ENCODE assay signal across 14 cellular contexts in the genomic region with DNA sequence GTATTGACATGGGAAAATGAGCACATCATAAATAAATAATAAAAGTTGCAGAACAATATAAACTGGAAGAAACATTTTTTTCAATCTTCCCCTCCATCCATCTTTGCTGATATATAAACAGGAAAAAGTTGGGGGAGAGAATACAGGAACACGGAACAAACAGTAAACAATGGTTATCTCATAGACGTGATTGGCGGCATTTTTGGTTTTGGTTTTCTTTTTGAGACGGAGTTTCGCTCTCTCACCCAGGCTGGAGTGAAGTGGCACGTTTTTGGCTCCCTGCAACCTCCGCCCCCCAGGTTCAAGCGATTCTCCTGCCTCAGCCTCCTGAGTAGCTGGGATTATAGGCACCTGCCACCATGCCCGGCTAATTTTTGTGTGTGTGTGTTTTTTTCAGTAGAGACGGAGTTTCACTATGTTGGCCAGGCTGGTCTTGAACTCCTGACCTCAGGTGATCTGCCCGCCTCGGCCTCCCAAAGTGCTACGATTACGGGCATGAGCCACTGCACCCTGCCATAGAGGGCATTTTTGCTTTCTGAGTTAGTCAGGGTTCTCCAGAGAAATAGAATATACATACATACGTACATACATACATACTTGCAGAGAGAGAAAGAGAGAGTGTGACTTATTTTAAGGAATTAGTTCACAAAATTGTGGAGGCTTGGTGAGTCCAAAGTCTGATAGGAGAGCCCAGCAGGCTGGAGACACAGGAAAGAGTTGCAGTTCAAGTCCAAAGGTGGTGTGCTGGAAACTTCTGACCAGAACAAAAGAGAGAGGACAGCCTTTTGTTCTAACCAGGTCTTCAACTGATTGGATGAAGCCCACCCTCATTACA. TPM values are rescaled to one million over a fixed set of nuclear protein-coding genes. Genes with fewer than 3 reads are reported as not detected.
DNase-seq lines count a peak whose midpoint lies in the region; ATAC-seq and TF ChIP-seq lines count a peak whose summit lies in the region.
"Had no signal": no experiment of that assay in that cellular context is flagged by ENCODE, and none has a peak within 500 bp of the region (broad histone marks: within the 10 kb centered on the region; RNA-seq: fewer than 3 reads in every experiment).

No MANE protein-coding gene starts in this region.

- no peaks in the 10 kb centered on the region for H3K4me1 ChIP-seq in endodermal cell (ENCODE audit: control insufficient read depth, insufficient read depth, low read length)
- H3K4me1 ChIP-seq in parathyroid adenoma: no peaks in the 10 kb centered on the region
- H3K4me1 ChIP-seq: A549 had no signal

- CTCF ChIA-PET in activated CD8-positive, alpha-beta memory T cell treated with anti-CD3 and anti-CD28 coated beads, Interleukin-2, amount 10 ng/mL, durations not matched to agents 7 days and 5 days (lab: Charles Lee): interaction anchor here (1.4 to 4.5 kb wide), 7 partner anchors 11 to 64 kb away, joined by 3 to 101 read pairs (median 28); a partner anchor contains a TSS

- TF ChIP-seq CTCF in endodermal cell (conservative IDR thresholded peaks at IDR 0.05): no peak
- no peak for TF ChIP-seq CTCF in parathyroid adenoma (IDR thresholded peaks at IDR 0.05)
- TF ChIP-seq CTCF in GM20000 (IDR thresholded peaks at IDR 0.05; ENCODE audit: extremely low read depth, missing control alignments): no peak

- no peak overlapping the region for H3K9ac ChIP-seq in endodermal cell (ENCODE audit: extremely low read depth, low read length, poor library complexity, severe bottlenecking)
- no peak overlapping the region for H3K9ac ChIP-seq in parathyroid adenoma

- H3K36me3 Mint-ChIP-seq in activated CD8-positive, alpha-beta memory T cell treated with anti-CD3 and anti-CD28 coated beads, Interleukin-2, amount 10 ng/mL, durations not matched to agents 7 days and 5 days: no peaks in the 10 kb centered on the region
- no peaks in the 10 kb centered on the region for H3K36me3 Mint-ChIP-seq in T-helper 2 cell treated with Interferon-gamma antibody and Interleukin-4, amounts not matched to agents 5 μg/mL and 100 μg/mL, for 36 hours (ENCODE audit: low read depth)
- no peaks in the 10 kb centered on the region for H3K36me3 Mint-ChIP-seq in endodermal cell (ENCODE audit: low read depth)
- H3K36me3 Mint-ChIP-seq: type B pancreatic cell had no signal

- ATAC-seq in activated CD8-positive, alpha-beta memory T cell treated with anti-CD3 and anti-CD28 coated beads, Interleukin-2, amount 10 ng/mL, durations not matched to agents 7 days and 5 days: peak; percentile 63

- no peak overlapping the region for H3K4me2 ChIP-seq in parathyroid adenoma (ENCODE audit: low read length)

- no peaks in the 10 kb centered on the region for H3K79me2 ChIP-seq in parathyroid adenoma

- WGBS in endodermal cell (ENCODE audit: insufficient coverage in 1 of 2, insufficient read length in 1 of 2), 2 experiments: 79 to 84% methylated on average over 11 to 14 of the region's 15 CpGs

- peak; percentile 57 for DNase-seq in activated CD8-positive, alpha-beta memory T cell treated with anti-CD3 and anti-CD28 coated beads, Interleukin-2, amount 10 ng/mL, durations not matched to agents 7 days and 5 days
- no peak for DNase-seq in activated CD8-positive, alpha-beta memory T cell treated with anti-CD3 and anti-CD28 coated beads, Interleukin-2, amount 50 U/mL, for 4 hours
- DNase-seq in T-helper 2 cell treated with Interferon-gamma antibody and Interleukin-4, amounts not matched to agents 5 μg/mL and 100 μg/mL, for 36 hours (ENCODE audit: low spot score): no peak
- DNase-seq in endodermal cell (peak; percentile 17), NCI-H1048 (lab: John Stamatoyannopoulos, UW) (no peak), GM20000 (ENCODE audit: low spot score) (no peak), 8988T (no peak)
- DNase-seq: Calu3, foreskin fibroblast, NCI-H1694 treated with DMSO at 0.1 percent for 48 hours, NCI-H446 treated with DMSO at 0.1 percent for 48 hours had no signal

- no peaks in the 10 kb centered on the region for H3K27me3 ChIP-seq in endodermal cell (ENCODE audit: control insufficient read depth, insufficient read depth, low read length, poor library complexity, severe bottlenecking)
- no peaks in the 10 kb centered on the region for H3K27me3 ChIP-seq in parathyroid adenoma (ENCODE audit: control insufficient read depth, insufficient read depth, low read length)

- H2AFZ ChIP-seq in parathyroid adenoma: no peak overlapping the region

- no peaks in the 10 kb centered on the region for H3K36me3 ChIP-seq in endodermal cell (ENCODE audit: control insufficient read depth, insufficient read depth, low read length)
- no peaks in the 10 kb centered on the region for H3K36me3 ChIP-seq in parathyroid adenoma (ENCODE audit: control insufficient read depth, insufficient read depth, low read length)

- no peak overlapping the region for H3K27ac ChIP-seq in endodermal cell (ENCODE audit: low read depth, low read length)
- peak overlapping the region; percentile 34 for H3K27ac ChIP-seq in parathyroid adenoma
- H3K27ac ChIP-seq: A549 had no signal

- H3K27ac Mint-ChIP-seq in activated CD8-positive, alpha-beta memory T cell treated with anti-CD3 and anti-CD28 coated beads, Interleukin-2, amount 10 ng/mL, durations not matched to agents 7 days and 5 days: peak overlapping the region; percentile 93
- H3K27ac Mint-ChIP-seq in T-helper 2 cell treated with Interferon-gamma antibody and Interleukin-4, amounts not matched to agents 5 μg/mL and 100 μg/mL, for 36 hours: peak overlapping the region; percentile 57
- no peak overlapping the region for H3K27ac Mint-ChIP-seq in endodermal cell
- H3K27ac Mint-ChIP-seq: type B pancreatic cell had no signal

- peaks cover 2% of the 10 kb centered on the region for H3K9me3 Mint-ChIP-seq in activated CD8-positive, alpha-beta memory T cell treated with anti-CD3 and anti-CD28 coated beads, Interleukin-2, amount 10 ng/mL, durations not matched to agents 7 days and 5 days (ENCODE audit: low read depth)
- no peaks in the 10 kb centered on the region for H3K9me3 Mint-ChIP-seq in T-helper 2 cell treated with Interferon-gamma antibody and Interleukin-4, amounts not matched to agents 5 μg/mL and 100 μg/mL, for 36 hours
- H3K9me3 Mint-ChIP-seq in endodermal cell: no peaks in the 10 kb centered on the region

- H3K4me1 Mint-ChIP-seq in activated CD8-positive, alpha-beta memory T cell treated with anti-CD3 and anti-CD28 coated beads, Interleukin-2, amount 10 ng/mL, durations not matched to agents 7 days and 5 days: peaks cover 37% of the 10 kb centered on the region
- H3K4me1 Mint-ChIP-seq in T-helper 2 cell treated with Interferon-gamma antibody and Interleukin-4, amounts not matched to agents 5 μg/mL and 100 μg/mL, for 36 hours (ENCODE audit: low read depth): peaks cover 33% of the 10 kb centered on the region
- no peaks in the 10 kb centered on the region for H3K4me1 Mint-ChIP-seq in endodermal cell

- H3K9me3 ChIP-seq in endodermal cell (ENCODE audit: control insufficient read depth, low read length): peaks cover 5% of the 10 kb centered on the region
- no peaks in the 10 kb centered on the region for H3K9me3 ChIP-seq in parathyroid adenoma (ENCODE audit: control insufficient read depth, low read length)
- H3K9me3 ChIP-seq: A549 had no signal

- peak overlapping the region; percentile 77 for H3K4me3 Mint-ChIP-seq in activated CD8-positive, alpha-beta memory T cell treated with anti-CD3 and anti-CD28 coated beads, Interleukin-2, amount 10 ng/mL, durations not matched to agents 7 days and 5 days
- peak overlapping the region; percentile 55 for H3K4me3 Mint-ChIP-seq in T-helper 2 cell treated with Interferon-gamma antibody and Interleukin-4, amounts not matched to agents 5 μg/mL and 100 μg/mL, for 36 hours
- no peak overlapping the region for H3K4me3 Mint-ChIP-seq in endodermal cell
- H3K4me3 Mint-ChIP-seq: type B pancreatic cell had no signal

- H3K27me3 Mint-ChIP-seq in activated CD8-positive, alpha-beta memory T cell treated with anti-CD3 and anti-CD28 coated beads, Interleukin-2, amount 10 ng/mL, durations not matched to agents 7 days and 5 days: no peaks in the 10 kb centered on the region
- H3K27me3 Mint-ChIP-seq in T-helper 2 cell treated with Interferon-gamma antibody and Interleukin-4, amounts not matched to agents 5 μg/mL and 100 μg/mL, for 36 hours (ENCODE audit: low read depth): no peaks in the 10 kb centered on the region
- peaks cover 7% of the 10 kb centered on the region for H3K27me3 Mint-ChIP-seq in endodermal cell (ENCODE audit: insufficient read depth)

- no peak overlapping the region for H3K4me3 ChIP-seq in endodermal cell (ENCODE audit: low read length)
- no peak overlapping the region for H3K4me3 ChIP-seq in parathyroid adenoma (ENCODE audit: low read depth, low read length)
- H3K4me3 ChIP-seq: A549 had no signal

RNA-seq across cellular contexts. Expression of a gene that starts 22.6 kb away (rescaled TPM):
- 10 to 100 TPM; 64.0 to 73.5 TPM for total RNA-seq in activated CD8-positive, alpha-beta memory T cell treated with anti-CD3 and anti-CD28 coated beads, Interleukin-2, amount 10 ng/mL, durations not matched to agents 7 days and 5 days
- 10 to 100 TPM; 82.1 to 93.5 TPM for total RNA-seq in endodermal cell
- 44.7 TPM for polyA plus RNA-seq in endodermal cell (2013, experiment 1 of 2)
- 37.3 TPM for polyA plus RNA-seq in endodermal cell (2013, experiment 2 of 2)

RNA-seq across cellular contexts. Expression of a gene that starts 23.4 kb away (rescaled TPM):
- total RNA-seq in activated CD8-positive, alpha-beta memory T cell treated with anti-CD3 and anti-CD28 coated beads, Interleukin-2, amount 10 ng/mL, durations not matched to agents 7 days and 5 days: 10 to 100 TPM; 19.5 to 23.6 TPM
- total RNA-seq in endodermal cell: 10 to 100 TPM; 10.9 to 12.0 TPM
- polyA plus RNA-seq in endodermal cell (2013, experiment 1 of 2): 42.4 TPM
- 36.6 TPM for polyA plus RNA-seq in endodermal cell (2013, experiment 2 of 2)

RNA-seq across cellular contexts. Expression of a gene that starts 37.6 kb away (rescaled TPM):
- total RNA-seq in activated CD8-positive, alpha-beta memory T cell treated with anti-CD3 and anti-CD28 coated beads, Interleukin-2, amount 10 ng/mL, durations not matched to agents 7 days and 5 days: 10 to 100 TPM; 73.8 to 98.6 TPM
- total RNA-seq in endodermal cell: 10 to 100 TPM; 84.9 to 89.3 TPM
- polyA plus RNA-seq in endodermal cell (2013, experiment 1 of 2): 65.6 TPM
- 62.9 TPM for polyA plus RNA-seq in endodermal cell (2013, experiment 2 of 2)

RNA-seq across cellular contexts. Expression of a gene that starts 44.4 kb away (rescaled TPM):
- 100 to 1,000 TPM; 395 to 602 TPM for total RNA-seq in activated CD8-positive, alpha-beta memory T cell treated with anti-CD3 and anti-CD28 coated beads, Interleukin-2, amount 10 ng/mL, durations not matched to agents 7 days and 5 days
- 10 to 100 TPM; 31.7 to 38.4 TPM for total RNA-seq in endodermal cell
- polyA plus RNA-seq in endodermal cell (2013, experiment 1 of 2): 22.1 TPM
- polyA plus RNA-seq in endodermal cell (2013, experiment 2 of 2): 24.1 TPM

Comparison
In these comparisons a context has a peak if more than half of its experiments do, and no peak if none do; other contexts are left out.
1. DNase-seq: peak in activated CD8-positive, alpha-beta memory T cell treated with anti-CD3 and anti-CD28 coated beads, Interleukin-2, amount 10 ng/mL, durations not matched to agents 7 days and 5 days (single experiment) and endodermal cell (single experiment); none in activated CD8-positive, alpha-beta memory T cell treated with anti-CD3 and anti-CD28 coated beads, Interleukin-2, amount 50 U/mL, for 4 hours (single experiment), T-helper 2 cell treated with Interferon-gamma antibody and Interleukin-4, amounts not matched to agents 5 μg/mL and 100 μg/mL, for 36 hours (single experiment), NCI-H1048 (single experiment), GM20000 (single experiment) and 8988T (single experiment).